ENCODE assay signal across 8 cellular contexts in genomic region chr15:60585743-60586708, GRCh38.
DNase-seq lines count a peak whose midpoint lies in the region; ATAC-seq and TF ChIP-seq lines count a peak whose summit lies in the region.

No MANE protein-coding gene starts in this region.

- peak overlapping the region; percentile 63 for H3K4me3 Mint-ChIP-seq in activated T-cell treated with anti-CD3 and anti-CD28 coated beads, Interleukin-2, amount 50 U/mL, for 24 hours

- H3K9me2 ChIP-seq in DOHH2 (replicated peaks; ENCODE audit: control insufficient read depth, low read length) (no peaks in the 10 kb centered on the region), neural cell (ENCODE audit: insufficient read depth, low read length) (no peaks in the 10 kb centered on the region)

- H3K9me3 ChIP-seq in DOHH2 (ENCODE audit: control insufficient read depth, insufficient read depth, low read length), result no peaks in the 10 kb centered on the region
- no peaks in the 10 kb centered on the region for H3K9me3 ChIP-seq in neural cell (ENCODE audit: low read length)

- H3K27me3 ChIP-seq in DOHH2 (ENCODE audit: control insufficient read depth, low read length), result peaks cover 41% of the 10 kb centered on the region
- peaks cover 29% of the 10 kb centered on the region for H3K27me3 ChIP-seq in neural cell (ENCODE audit: insufficient read depth, low read depth, low read length)

- TF ChIP-seq EP300 in neural cell (conservative IDR thresholded peaks at IDR 0.05; ENCODE audit: poor library complexity, severe bottlenecking), result no peak

- H3K4me3 ChIP-seq in DOHH2 (ENCODE audit: low read length) (no peak overlapping the region), fibroblast of mammary gland (ENCODE audit: control insufficient read depth, low read depth, low read length) (no peak overlapping the region), neural cell (ENCODE audit: low read length) (no peak overlapping the region)

- H3K4me2 ChIP-seq in DOHH2 (ENCODE audit: low read length) (0 out of 2 replicates have a peak overlapping the region, but pooled peaks have one; percentile 25), neural cell (ENCODE audit: low read length) (no peak overlapping the region)

- peak; percentile 95 for TF ChIP-seq RAD21 in neural cell (conservative IDR thresholded peaks at IDR 0.05)

- H2AFZ ChIP-seq in neural cell (ENCODE audit: low read depth, low read length), result no peak overlapping the region

- TF ChIP-seq CTCF in DOHH2 (IDR thresholded peaks at IDR 0.05; ENCODE audit: low read depth, low read length, poor library complexity, severe bottlenecking) (peak; percentile 86), fibroblast of mammary gland (conservative IDR thresholded peaks at IDR 0.05; ENCODE audit: control insufficient read depth, insufficient read depth, low read depth, low read length) (peak; percentile 93), neural cell (IDR thresholded peaks at IDR 0.05; ENCODE audit: poor library complexity, severe bottlenecking) (peak; percentile 96)

- no peaks in the 10 kb centered on the region for H3K36me3 ChIP-seq in DOHH2 (ENCODE audit: control insufficient read depth, low read length)
- no peaks in the 10 kb centered on the region for H3K36me3 ChIP-seq in neural cell (ENCODE audit: insufficient read depth, low read length)

- ATAC-seq in GM19351 (IDR thresholded peaks at IDR 0.05; ENCODE audit: unreplicated experiment) (no peak), GM21447 (IDR thresholded peaks at IDR 0.05; ENCODE audit: unreplicated experiment) (no peak)

- H3K27ac ChIP-seq in DOHH2 (ENCODE audit: low read depth, low read length), result no peak overlapping the region
- no peak overlapping the region for H3K27ac ChIP-seq in neural cell (ENCODE audit: low read length)

- no peaks in the 10 kb centered on the region for H3K9me3 Mint-ChIP-seq in activated T-cell treated with anti-CD3 and anti-CD28 coated beads, Interleukin-2, amount 50 U/mL, for 24 hours

- H3K9ac ChIP-seq in neural cell (ENCODE audit: low read length), result no peak overlapping the region

- no peaks in the 10 kb centered on the region for H4K20me1 ChIP-seq in DOHH2 (ENCODE audit: control insufficient read depth, insufficient read depth, low read depth, low read length)
- no peaks in the 10 kb centered on the region for H4K20me1 ChIP-seq in neural cell (ENCODE audit: insufficient read depth)

- H3K27me3 Mint-ChIP-seq in activated T-cell treated with anti-CD3 and anti-CD28 coated beads, Interleukin-2, amount 50 U/mL, for 24 hours, result no peaks in the 10 kb centered on the region

- no peaks in the 10 kb centered on the region for H3F3A ChIP-seq in DOHH2 (ENCODE audit: control insufficient read depth, insufficient read depth)
- no peaks in the 10 kb centered on the region for H3F3A ChIP-seq in neural cell (ENCODE audit: insufficient read depth, low read length, poor library complexity, severe bottlenecking)

- H3K4me1 Mint-ChIP-seq in activated T-cell treated with anti-CD3 and anti-CD28 coated beads, Interleukin-2, amount 50 U/mL, for 24 hours (ENCODE audit: low read depth), result peaks cover 93% of the 10 kb centered on the region

- H3K79me2 ChIP-seq in DOHH2 (ENCODE audit: control insufficient read depth, low read length) (no peaks in the 10 kb centered on the region), neural cell (replicated peaks; ENCODE audit: insufficient read depth, low read length) (no peaks in the 10 kb centered on the region)

- DNase-seq in HPDE6-E6E7 (ENCODE audit: extremely low spot score), result peak; percentile 53
- peak; percentile 85 for DNase-seq in NCI-H69 (lab: John Stamatoyannopoulos, UW)
- no peak for DNase-seq in activated T-cell treated with anti-CD3 and anti-CD28 coated beads, Interleukin-2, amount 50 U/mL, for 24 hours
- DNase-seq in fibroblast of mammary gland (ENCODE audit: low read depth), result peak; percentile 83

- no peaks in the 10 kb centered on the region for H3K4me1 ChIP-seq in DOHH2 (ENCODE audit: control insufficient read depth, low read length)

- H3K36me3 Mint-ChIP-seq in activated T-cell treated with anti-CD3 and anti-CD28 coated beads, Interleukin-2, amount 50 U/mL, for 24 hours (ENCODE audit: low read depth), result peaks cover 36% of the 10 kb centered on the region

- peak overlapping the region; percentile 92 for H3K27ac Mint-ChIP-seq in activated T-cell treated with anti-CD3 and anti-CD28 coated beads, Interleukin-2, amount 50 U/mL, for 24 hours

TF ChIP-seq in neural cell, 6 proteins besides CTCF, POLR2A, EP300 and RAD21:
- TF ChIP-seq POLR2AphosphoS5 (IDR thresholded peaks at IDR 0.05) (no peak), SMC3 (conservative IDR thresholded peaks at IDR 0.05; ENCODE audit: poor library complexity) (peak; percentile 95)
